Comparison of ENCODE assay signal across 1 cellular context in the genomic region with DNA sequence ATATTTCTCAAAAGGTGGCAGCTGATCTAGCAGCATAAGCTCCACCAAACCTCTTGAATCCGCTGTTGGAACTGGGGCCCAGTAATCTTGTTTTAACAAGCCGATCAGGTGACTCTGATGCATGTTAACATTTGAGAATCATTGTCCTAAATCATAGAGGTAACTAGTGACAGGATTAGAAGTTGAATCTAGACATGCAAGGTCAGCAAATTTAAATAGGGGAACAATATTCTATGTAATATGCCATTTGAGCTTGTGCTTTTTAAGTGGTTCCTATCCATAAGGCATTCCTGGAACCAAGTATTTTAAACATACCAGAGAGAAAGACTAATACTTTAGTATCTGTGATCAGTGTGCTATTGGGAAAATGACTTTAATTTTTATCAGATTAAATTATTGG.
A peak's percentile ranks its signal among the peaks of the same experiment; 100 is the strongest.
TF ChIP-seq lines count a peak whose summit lies in the region.

No MANE protein-coding gene starts in this region.

TF ChIP-seq in HepG2, 621 proteins besides CTCF, POLR2A, EP300 and RAD21:
- no peak for TF ChIP-seq MED1 (CRISPR knock-in tag; IDR thresholded peaks at IDR 0.05)
- peak; percentile 93 to 98 for TF ChIP-seq MAFK (conservative IDR thresholded peaks at IDR 0.05 in 1 of 2, IDR thresholded peaks at IDR 0.05 in 1 of 2; ENCODE audit: low read length in 2 of 2)
- peak; percentile 95 for TF ChIP-seq MAFF (IDR thresholded peaks at IDR 0.05; ENCODE audit: low read depth, low read length)
- no peak for TF ChIP-seq SKIL (CRISPR knock-in tag; IDR thresholded peaks at IDR 0.05; ENCODE audit: borderline replicate concordance)
